In genomic region chr4:58209576-58209975, GRCh38 we compare ENCODE assay signal across 26 cellular contexts.
"Had no signal": no experiment of that assay in that cellular context is flagged by ENCODE, and none has a peak within 500 bp of the region (broad histone marks: within the 10 kb centered on the region; RNA-seq: fewer than 3 reads in every experiment).

No MANE protein-coding gene starts in this region.

- DNase-seq: dermis blood vessel endothelial cell; effector memory CD8-positive, alpha-beta T cell; erythroblast; esophagus squamous epithelium; foreskin melanocyte; hypothalamus; immature natural killer cell; islet precursor cell; kidney glomerular epithelial cell; midbrain; naive thymus-derived CD4-positive, alpha-beta T cell; nephron progenitor cell; pancreas; sigmoid colon; spleen; stimulated activated CD4-positive, alpha-beta T cell treated with anti-CD3 and anti-CD28 coated beads, Interleukin-4, amount 100 ng/mL, for 4 hours; upper lobe of left lung had no signal

- H3K9me3 Mint-ChIP-seq: nephron progenitor cell; stimulated activated memory B cell treated with anti-CD40 and anti-IgM and Interleukin-4, amounts not matched to agents 10 μg/mL and 1 μg/mL and 100 μg/mL, for 72 hours had no signal

- H3K4me1 Mint-ChIP-seq: immature natural killer cell; memory B cell; naive thymus-derived CD4-positive, alpha-beta T cell; nephron progenitor cell; stimulated activated memory B cell treated with anti-CD40 and anti-IgM and Interleukin-4, amounts not matched to agents 10 μg/mL and 1 μg/mL and 100 μg/mL, for 72 hours had no signal

- H3K4me3 Mint-ChIP-seq: effector memory CD8-positive, alpha-beta T cell; immature natural killer cell; memory B cell; naive thymus-derived CD4-positive, alpha-beta T cell; nephron progenitor cell; stimulated activated memory B cell treated with anti-CD40 and anti-IgM and Interleukin-4, amounts not matched to agents 10 μg/mL and 1 μg/mL and 100 μg/mL, for 72 hours; stimulated activated naive CD8-positive, alpha-beta T cell treated with anti-CD3 and anti-CD28 coated beads, Interleukin-15, Interleukin-2, amounts not matched to agents 100 ng/mL and 50 ng/mL, for 24 hours had no signal

- H3K27ac Mint-ChIP-seq: effector memory CD8-positive, alpha-beta T cell; immature natural killer cell; memory B cell; naive thymus-derived CD4-positive, alpha-beta T cell; nephron progenitor cell; stimulated activated memory B cell treated with anti-CD40 and anti-IgM and Interleukin-4, amounts not matched to agents 10 μg/mL and 1 μg/mL and 100 μg/mL, for 72 hours; stimulated activated naive CD8-positive, alpha-beta T cell treated with anti-CD3 and anti-CD28 coated beads, Interleukin-15, Interleukin-2, amounts not matched to agents 100 ng/mL and 50 ng/mL, for 24 hours had no signal

- H3K4me3 ChIP-seq: coronary artery, esophagus squamous epithelium, lung, pancreas, right atrium auricular region, sigmoid colon, spleen, thoracic aorta, tibial nerve, upper lobe of left lung had no signal

- H3K27me3 ChIP-seq: esophagus squamous epithelium, neutrophil, pancreas, right atrium auricular region, sigmoid colon, spleen, tibial nerve, upper lobe of left lung had no signal

- H3K27me3 Mint-ChIP-seq: effector memory CD8-positive, alpha-beta T cell; memory B cell; naive thymus-derived CD4-positive, alpha-beta T cell; stimulated activated memory B cell treated with anti-CD40 and anti-IgM and Interleukin-4, amounts not matched to agents 10 μg/mL and 1 μg/mL and 100 μg/mL, for 72 hours; stimulated activated naive CD8-positive, alpha-beta T cell treated with anti-CD3 and anti-CD28 coated beads, Interleukin-15, Interleukin-2, amounts not matched to agents 100 ng/mL and 50 ng/mL, for 24 hours had no signal

- H3K27ac ChIP-seq: coronary artery, esophagus squamous epithelium, neutrophil, pancreas, right atrium auricular region, sigmoid colon, spleen, thoracic aorta, tibial nerve, upper lobe of left lung had no signal

- H3K36me3 Mint-ChIP-seq: immature natural killer cell; memory B cell; naive thymus-derived CD4-positive, alpha-beta T cell; stimulated activated memory B cell treated with anti-CD40 and anti-IgM and Interleukin-4, amounts not matched to agents 10 μg/mL and 1 μg/mL and 100 μg/mL, for 72 hours had no signal
